21 cellular contexts compared by ENCODE assay signal in the genomic region with DNA sequence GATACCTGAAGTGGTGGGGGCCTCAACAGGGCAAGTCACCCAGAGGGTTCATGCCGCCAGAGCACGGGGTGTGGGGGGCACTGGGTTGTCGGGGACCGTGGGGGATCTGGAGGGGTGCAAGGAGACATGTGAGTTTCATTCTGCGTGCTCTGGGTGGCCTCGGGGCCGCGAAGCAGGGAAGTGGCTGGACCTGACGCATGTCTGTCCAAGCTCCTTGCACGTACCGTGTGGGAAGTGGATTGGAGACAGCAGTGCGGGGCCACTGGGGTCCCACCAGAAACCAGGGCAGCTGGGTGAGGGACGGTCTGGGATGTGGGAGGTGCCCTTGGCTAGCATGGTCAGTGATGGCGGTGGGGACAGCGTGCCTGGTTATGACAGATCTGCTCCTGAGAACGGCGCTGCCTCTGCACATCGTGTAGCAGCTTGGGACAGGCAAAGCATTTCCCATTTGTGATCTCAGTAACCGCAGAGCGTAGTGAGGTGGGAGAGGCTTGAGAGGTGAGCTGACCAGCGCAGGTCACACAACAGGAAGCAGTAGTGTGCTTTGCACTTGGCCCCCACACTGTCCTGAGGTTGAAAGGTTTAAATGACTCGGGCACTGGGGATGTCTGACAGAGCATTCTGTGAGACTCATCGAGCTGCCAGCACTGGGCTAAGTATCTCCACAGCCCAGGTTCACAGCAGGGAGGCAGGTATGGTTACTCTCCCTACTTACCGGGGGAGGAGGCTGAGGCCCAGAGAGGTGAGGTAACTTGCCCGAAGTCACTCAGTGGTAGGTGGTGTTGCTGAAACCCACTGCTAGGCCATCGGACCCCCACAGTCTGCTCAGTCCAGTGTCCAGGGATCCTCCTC.
DNase-seq lines count a peak whose midpoint lies in the region; ATAC-seq and TF ChIP-seq lines count a peak whose summit lies in the region.
"Had no signal": no experiment of that assay in that cellular context is flagged by ENCODE, and none has a peak within 500 bp of the region (broad histone marks: within the 10 kb centered on the region; RNA-seq: fewer than 3 reads in every experiment).

No MANE protein-coding gene starts in this region.

- peaks cover 3% of the 10 kb centered on the region; the same call in 1 of the 2 replicates for H3K4me1 ChIP-seq in H9 (ENCODE audit: insufficient read depth, low read length)
- H3K4me1 ChIP-seq: colonic mucosa, vagina had no signal

- no CpG with 5 or more reads among the region's 26 CpGs for WGBS in H9 (ENCODE audit: extremely low coverage, insufficient read length, low lambda C conversion rate)

- TF ChIP-seq CTCF in H9 (conservative IDR thresholded peaks at IDR 0.05) = no peak
- no peak for TF ChIP-seq CTCF in WTC11 (IDR thresholded peaks at IDR 0.05)
- TF ChIP-seq CTCF in glutamatergic neuron (IDR thresholded peaks at IDR 0.05; ENCODE audit: partially characterized antibody, unreplicated experiment) = no peak

- no peak overlapping the region for H3K27ac ChIP-seq in H9 (ENCODE audit: insufficient read length, low read depth, low read length)
- H3K27ac ChIP-seq: colonic mucosa, gastroesophageal sphincter, Peyer's patch, testis, vagina had no signal

- no peak overlapping the region for H3K9ac ChIP-seq in H9 (ENCODE audit: extremely low read depth, insufficient read length, low read length)

- H3K79me1 ChIP-seq in H9 (ENCODE audit: insufficient read depth, low read depth, low read length, poor library complexity, severe bottlenecking) = no peaks in the 10 kb centered on the region

- no peak overlapping the region for H2BK5ac ChIP-seq in H9 (ENCODE audit: insufficient read length, low read length)

- POLR2A ChIA-PET in WTC11 (lab: Charles Lee) = no interaction called here

- no peak for ATAC-seq in WTC11
- ATAC-seq: gastroesophageal sphincter had no signal

- no peaks in the 10 kb centered on the region for H3K9me3 Mint-ChIP-seq in activated naive CD4-positive, alpha-beta T cell treated with anti-CD3 and anti-CD28 coated beads, Interleukin-2, amount 10 ng/mL, durations not matched to agents 7 days and 5 days
- no peaks in the 10 kb centered on the region for H3K9me3 Mint-ChIP-seq in H9
- H3K9me3 Mint-ChIP-seq in WTC11 = no peaks in the 10 kb centered on the region
- peaks cover 6% of the 10 kb centered on the region for H3K9me3 Mint-ChIP-seq in glutamatergic neuron (ENCODE audit: unreplicated experiment)

- H4K20me1 ChIP-seq in H9 (ENCODE audit: control insufficient read depth, insufficient read depth, insufficient read length) = no peaks in the 10 kb centered on the region

- peak overlapping the region; percentile 67 for H3K27ac Mint-ChIP-seq in activated naive CD4-positive, alpha-beta T cell treated with anti-CD3 and anti-CD28 coated beads, Interleukin-2, amount 10 ng/mL, durations not matched to agents 7 days and 5 days
- peak overlapping the region in 2 of 3 experiments; percentile 70 to 84; a peak in 5 of 7 replicates for H3K27ac Mint-ChIP-seq in H9
- H3K27ac Mint-ChIP-seq in WTC11 = peak overlapping the region; percentile 68
- H3K27ac Mint-ChIP-seq in glutamatergic neuron (ENCODE audit: unreplicated experiment) = no peak overlapping the region

- H3T11ph ChIP-seq in H9 (ENCODE audit: low read length) = no peak overlapping the region

- no peak overlapping the region for H3K4me3 Mint-ChIP-seq in activated naive CD4-positive, alpha-beta T cell treated with anti-CD3 and anti-CD28 coated beads, Interleukin-2, amount 10 ng/mL, durations not matched to agents 7 days and 5 days
- H3K4me3 Mint-ChIP-seq in H9 = no peak overlapping the region; a peak in 1 of 5 replicates
- H3K4me3 Mint-ChIP-seq in WTC11 = no peak overlapping the region
- H3K4me3 Mint-ChIP-seq in glutamatergic neuron (ENCODE audit: unreplicated experiment) = no peak overlapping the region

- DNase-seq in activated naive CD4-positive, alpha-beta T cell treated with anti-CD3 and anti-CD28 coated beads, Interleukin-2, amount 10 ng/mL, durations not matched to agents 7 days and 5 days = no peak
- no peak for DNase-seq in activated naive CD4-positive, alpha-beta T cell treated with anti-CD3 and anti-CD28 coated beads, Interleukin-2, amount 50 U/mL, for 16 hours
- DNase-seq in H9 (no peak), WTC11 (ENCODE audit: low spot score) (no peak), mesenteric fat pad (ENCODE audit: low spot score) (peak; percentile 80), Ammon's horn (ENCODE audit: low spot score) (no peak), glutamatergic neuron (no peak)
- DNase-seq in activated CD4-positive, CD25-positive, alpha-beta regulatory T cell treated with anti-CD3 and anti-CD28 coated beads, Interleukin-2, amount 50 U/mL, for 72 hours = no peak
- DNase-seq: colonic mucosa; DMS79 treated with DMSO at 0.1 percent for 48 hours; GOT3; Kasumi-1; NCI-H187; NCI-H524 treated with DMSO at 0.1 percent for 48 hours; nucleus accumbens; stimulated activated naive CD4-positive, alpha-beta T cell; T-helper 1 cell; testis had no signal

- H3K4ac ChIP-seq in H9 (ENCODE audit: low read depth, low read length) = no peak overlapping the region

- H4K91ac ChIP-seq in H9 (ENCODE audit: insufficient read length, low read depth, low read length) = no peak overlapping the region

- no peak overlapping the region for H3K14ac ChIP-seq in H9 (ENCODE audit: insufficient read depth, low read length)

- CTCF ChIA-PET in activated naive CD4-positive, alpha-beta T cell treated with anti-CD3 and anti-CD28 coated beads, Interleukin-2, amount 10 ng/mL, durations not matched to agents 7 days and 5 days (lab: Charles Lee) = interaction anchor here (0.8 to 1.6 kb wide), 4 partner anchors 10 to 77 kb away, joined by 3 to 6 read pairs (median 3); no protein-coding TSS in a partner anchor
- CTCF ChIA-PET in WTC11 (lab: Charles Lee) = interaction anchor here (0.6 to 2.0 kb wide), 4 partner anchors 77 to 230 kb away, joined by 3 to 12 read pairs (median 3); no protein-coding TSS in a partner anchor

- no peak overlapping the region for H4K5ac ChIP-seq in H9 (ENCODE audit: insufficient read length, low read depth, low read length)

- H4K8ac ChIP-seq in H9 (replicated peaks; ENCODE audit: insufficient read length, low read depth, low read length) = no peak overlapping the region

- no peak overlapping the region for H2BK15ac ChIP-seq in H9 (ENCODE audit: low read depth, low read length)

- H3K36me3 Mint-ChIP-seq in activated naive CD4-positive, alpha-beta T cell treated with anti-CD3 and anti-CD28 coated beads, Interleukin-2, amount 10 ng/mL, durations not matched to agents 7 days and 5 days = peaks cover 40% of the 10 kb centered on the region
- H3K36me3 Mint-ChIP-seq in H9 (ENCODE audit: insufficient read depth in 1 of 3, low read depth in 3 of 3) (no peaks in the 10 kb centered on the region), WTC11 (no peaks in the 10 kb centered on the region), glutamatergic neuron (ENCODE audit: unreplicated experiment) (no peaks in the 10 kb centered on the region)

- H2BK20ac ChIP-seq in H9 (ENCODE audit: low read depth, low read length, poor library complexity, severe bottlenecking) = no peak overlapping the region

- H3K56ac ChIP-seq in H9 (ENCODE audit: insufficient read length, low read depth, low read length) = no peak overlapping the region

- no peak overlapping the region for H3K18ac ChIP-seq in H9 (ENCODE audit: insufficient read length, low read depth, low read length)

- H3K23ac ChIP-seq in H9 (ENCODE audit: insufficient read length, low read depth, low read length) = no peak overlapping the region

- no peak overlapping the region for H2BK12ac ChIP-seq in H9 (ENCODE audit: insufficient read length, low read depth, low read length)

- no peaks in the 10 kb centered on the region for H3K27me3 Mint-ChIP-seq in activated naive CD4-positive, alpha-beta T cell treated with anti-CD3 and anti-CD28 coated beads, Interleukin-2, amount 10 ng/mL, durations not matched to agents 7 days and 5 days
- H3K27me3 Mint-ChIP-seq in H9 (ENCODE audit: low read depth) (peaks cover 3% of the 10 kb centered on the region; the same call in 1 of the 2 replicates), WTC11 (ENCODE audit: low read depth) (no peaks in the 10 kb centered on the region), glutamatergic neuron (ENCODE audit: unreplicated experiment) (peaks cover 3% of the 10 kb centered on the region)

- H3K4me2 ChIP-seq in H9 (ENCODE audit: insufficient read depth, insufficient read length, low read length) = no peak overlapping the region

- no peaks in the 10 kb centered on the region for H3K23me2 ChIP-seq in H9 (ENCODE audit: insufficient read length, low read depth, low read length, poor library complexity, severe bottlenecking)

- no peaks in the 10 kb centered on the region for H3K79me2 ChIP-seq in H9 (ENCODE audit: insufficient read depth, low read length)

- H3K9me3 ChIP-seq in H9 (ENCODE audit: control insufficient read depth, low read depth, low read length) = no peaks in the 10 kb centered on the region
- H3K9me3 ChIP-seq: colonic mucosa, gastroesophageal sphincter, Peyer's patch, testis, vagina had no signal

- no peak overlapping the region for H2BK120ac ChIP-seq in H9 (ENCODE audit: low read depth, low read length, poor library complexity, severe bottlenecking)

- H3K4me1 Mint-ChIP-seq in activated naive CD4-positive, alpha-beta T cell treated with anti-CD3 and anti-CD28 coated beads, Interleukin-2, amount 10 ng/mL, durations not matched to agents 7 days and 5 days = peaks cover 60% of the 10 kb centered on the region
- H3K4me1 Mint-ChIP-seq in H9 (peaks cover 33% of the 10 kb centered on the region in 2 experiments), WTC11 (peaks cover 27% of the 10 kb centered on the region), glutamatergic neuron (ENCODE audit: low read depth, unreplicated experiment) (peaks cover 42% of the 10 kb centered on the region)

- no peak overlapping the region for H2AK5ac ChIP-seq in H9 (ENCODE audit: insufficient read length, low read length)

- no peak overlapping the region for H2AFZ ChIP-seq in H9 (ENCODE audit: low read length)

- H3K27me3 ChIP-seq in H9 (ENCODE audit: insufficient read depth, low read length) = no peaks in the 10 kb centered on the region
- H3K27me3 ChIP-seq: colonic mucosa, gastroesophageal sphincter, Peyer's patch, testis, vagina had no signal

TF ChIP-seq in WTC11, 78 proteins besides CTCF, POLR2A, EP300 and RAD21 (continues in another document):
- TF ChIP-seq TP53 (CRISPR knock-in tag; IDR thresholded peaks at IDR 0.05) (no peak), MYBL2 (CRISPR knock-in tag; IDR thresholded peaks at IDR 0.05) (no peak), OVOL2 (CRISPR knock-in tag; IDR thresholded peaks at IDR 0.05; ENCODE audit: borderline replicate concordance) (no peak), ZNF671 (CRISPR knock-in tag; IDR thresholded peaks at IDR 0.05) (no peak)
